ENCODE assay signal across 1 cellular context in the genomic region with DNA sequence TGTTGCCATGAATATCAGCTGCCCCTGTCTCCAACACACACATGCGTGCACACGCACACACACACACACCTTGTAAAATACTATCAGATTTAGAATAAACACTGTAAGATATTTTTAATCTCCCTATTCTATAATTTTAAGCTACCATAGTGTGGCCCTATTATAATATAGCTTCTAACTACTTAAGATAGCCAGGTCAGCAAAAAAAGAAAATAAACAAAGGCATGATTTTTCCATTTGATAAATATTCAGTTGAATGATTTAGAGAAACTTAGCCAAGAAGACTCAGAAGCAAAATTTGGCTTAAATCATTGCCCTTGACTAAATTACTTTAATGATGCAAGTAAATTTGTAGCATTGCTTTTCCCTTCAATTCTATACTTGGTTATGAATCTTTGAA.
TF ChIP-seq lines count a peak whose summit lies in the region.

No MANE protein-coding gene starts in this region.

TF ChIP-seq in HepG2, 621 proteins besides CTCF, POLR2A, EP300 and RAD21 (continued from another document):
- TF ChIP-seq ZNF704 (CRISPR knock-in tag; IDR thresholded peaks at IDR 0.05; ENCODE audit: borderline replicate concordance), result no peak
- peak; percentile 80; the same call in 1 of the 2 replicates for TF ChIP-seq MAFF (IDR thresholded peaks at IDR 0.05; ENCODE audit: low read depth, low read length)
